In genomic region chr19:46015080-46015960, GRCh38 we compare ENCODE assay signal across 8 cellular contexts. TPM values are rescaled to one million over a fixed set of nuclear protein-coding genes. Genes with fewer than 3 reads are reported as not detected.
A peak's percentile ranks its signal among the peaks of the same experiment; 100 is the strongest.
DNase-seq lines count a peak whose midpoint lies in the region; ATAC-seq and TF ChIP-seq lines count a peak whose summit lies in the region.

No MANE protein-coding gene starts in this region.

- H3K9me3 Mint-ChIP-seq in CD8-positive, alpha-beta T cell, result no peaks in the 10 kb centered on the region

- peak overlapping the region; percentile 93 for H3K4me3 ChIP-seq in CD8-positive, alpha-beta T cell (ENCODE audit: low read depth, low read length)
- peak overlapping the region in 55 of 59 donors; percentile 12 to 81 (median 66) for H3K4me3 ChIP-seq in dorsolateral prefrontal cortex
- peak overlapping the region; percentile 14 for H3K4me3 ChIP-seq in mesodermal cell (ENCODE audit: extremely low read depth, insufficient read depth, low read length, poor library complexity, severe bottlenecking)

- WGBS in mesodermal cell (ENCODE audit: insufficient coverage in 2 of 2), 2 experiments, result 7 to 8% methylated on average over 25 to 43 of the region's 72 CpGs

- no peak overlapping the region for H3K27ac ChIP-seq in CD8-positive, alpha-beta T cell (ENCODE audit: low read depth, low read length)
- H3K27ac ChIP-seq in dorsolateral prefrontal cortex, result peak overlapping the region in 7 of 59 donors; percentile 8 to 71 (median 45)
- H3K27ac ChIP-seq in mesodermal cell (ENCODE audit: low read depth, low read length, severe bottlenecking), result no peak overlapping the region

- POLR2A ChIA-PET in CD8-positive, alpha-beta T cell (lab: Charles Lee), result no interaction called here

- H3K36me3 ChIP-seq in CD8-positive, alpha-beta T cell (ENCODE audit: insufficient read depth, low read length), result no peaks in the 10 kb centered on the region
- H3K36me3 ChIP-seq in mesodermal cell (ENCODE audit: control insufficient read depth, insufficient read depth, low read length), result peaks cover 6% of the 10 kb centered on the region

- DNase-seq in CD8-positive, alpha-beta T cell, result peak; percentile 28 to 73 (median 68)
- DNase-seq in NCI-H128 (lab: John Stamatoyannopoulos, UW; ENCODE audit: unreplicated experiment) (peak; percentile 52), dorsolateral prefrontal cortex (peak in 2 of 10 donors; percentile 34 to 55)
- DNase-seq in activated CD4-positive, alpha-beta T cell treated with anti-CD3 and anti-CD28 coated beads, Interleukin-2, amount 50 U/mL, for 48 hours, result peak; percentile 71 to 74
- DNase-seq in stimulated activated CD8-positive, alpha-beta memory T cell treated with anti-CD3 and anti-CD28 coated beads, Interleukin-4, amount 100 ng/mL, for 48 hours, result peak; percentile 80

- H3K27me3 Mint-ChIP-seq in CD8-positive, alpha-beta T cell (ENCODE audit: low read depth), result peaks cover 13% of the 10 kb centered on the region

- no peaks in the 10 kb centered on the region for H3K27me3 ChIP-seq in CD8-positive, alpha-beta T cell (ENCODE audit: insufficient read depth, low read length)
- H3K27me3 ChIP-seq in dorsolateral prefrontal cortex, result peaks cover 0 to 8% (median 0%) of the 10 kb centered on the region in 45 donors

- H3K36me3 Mint-ChIP-seq in CD8-positive, alpha-beta T cell, result peaks cover 11% of the 10 kb centered on the region

- H3K4me3 Mint-ChIP-seq in CD8-positive, alpha-beta T cell, result peak overlapping the region; percentile 78

- intact Hi-C loops in CD8-positive, alpha-beta T cell (cut with DNase I, micrococcal nuclease), result loop anchor here (1.0 to 2.0 kb wide), 2 partner anchors 15 to 112 kb away; no protein-coding TSS in a partner anchor
- intact Hi-C loops in dorsolateral prefrontal cortex (cut with DNase I), result loop anchor here (5.0 kb wide), 4 partner anchors 43 to 198 kb away; partner anchors contain the start of genes MYPOP (in 2 of the 2), IRF2BP1 (in 1 of the 2), NOVA2 (in 1 of the 2) and RSPH6A (in 1 of the 2)

- ATAC-seq in CD8-positive, alpha-beta T cell, result peak; percentile 74
- no peak for ATAC-seq in GM18520 (IDR thresholded peaks at IDR 0.05; ENCODE audit: unreplicated experiment)
- no peak for ATAC-seq in HG02588 (IDR thresholded peaks at IDR 0.05; ENCODE audit: unreplicated experiment)

- H3K27ac Mint-ChIP-seq in CD8-positive, alpha-beta T cell, result no peak overlapping the region

- peaks cover 12% of the 10 kb centered on the region for H3K4me1 ChIP-seq in CD8-positive, alpha-beta T cell (ENCODE audit: insufficient read depth, low read length)
- H3K4me1 ChIP-seq in mesodermal cell (ENCODE audit: control insufficient read depth, insufficient read depth, low read length, poor library complexity, severe bottlenecking), result no peaks in the 10 kb centered on the region

- no peak for TF ChIP-seq CTCF in CD8-positive, alpha-beta T cell (IDR thresholded peaks at IDR 0.05)
- no peak for TF ChIP-seq CTCF in dorsolateral prefrontal cortex (IDR thresholded peaks at IDR 0.05 in 54 of 56, conservative IDR thresholded peaks at IDR 0.05 in 2 of 56; ENCODE audit: low read depth in 1 of 56, partially characterized antibody in 56 of 56)

- H3K9me3 ChIP-seq in CD8-positive, alpha-beta T cell (ENCODE audit: low read length), result no peaks in the 10 kb centered on the region
- H3K9me3 ChIP-seq in mesodermal cell (ENCODE audit: control insufficient read depth, low read length), result no peaks in the 10 kb centered on the region

- peaks cover 17% of the 10 kb centered on the region for H3K4me1 Mint-ChIP-seq in CD8-positive, alpha-beta T cell (ENCODE audit: low read depth)

- CTCF ChIA-PET in CD8-positive, alpha-beta T cell (lab: Charles Lee), result no interaction called here

RNA-seq across cellular contexts. Expression of gene PGLYRP1, which starts 7.5 kb away (rescaled TPM):
- total RNA-seq in CD8-positive, alpha-beta T cell, result not detected
- 1 to 10 TPM in 5 of 120 experiments, under 1 TPM in 5, not detected in 110; 0.65 to 1.8 (median 1.0) TPM for total RNA-seq in dorsolateral prefrontal cortex
- polyA plus RNA-seq in mesodermal cell (2013, experiment 1 of 2), result not detected
- polyA plus RNA-seq in mesodermal cell (2013, experiment 2 of 2), result not detected

RNA-seq across cellular contexts. Expression of gene CCDC61, which starts 20.1 kb away (rescaled TPM):
- 1 to 10 TPM; 4.9 to 6.2 TPM for total RNA-seq in CD8-positive, alpha-beta T cell
- total RNA-seq in dorsolateral prefrontal cortex, result 10 to 100 TPM; 19.7 to 65.4 (median 34.3) TPM
- polyA plus RNA-seq in mesodermal cell (2013, experiment 1 of 2), result 7.2 TPM
- polyA plus RNA-seq in mesodermal cell (2013, experiment 2 of 2), result 6.5 TPM

RNA-seq across cellular contexts. Expression of gene IGFL4, which starts 25.5 kb away (rescaled TPM):
- not detected for total RNA-seq in CD8-positive, alpha-beta T cell
- total RNA-seq in dorsolateral prefrontal cortex, result 10 to 100 TPM in 94 of 120 experiments, 1 to 10 TPM in 26; 6.0 to 28.7 (median 12.4) TPM
- polyA plus RNA-seq in mesodermal cell (2013, experiment 1 of 2), result not detected
- polyA plus RNA-seq in mesodermal cell (2013, experiment 2 of 2), result not detected

RNA-seq across cellular contexts. Expression of gene NOVA2, which starts 41.7 kb away (rescaled TPM):
- not detected for total RNA-seq in CD8-positive, alpha-beta T cell
- 10 to 100 TPM; 41.1 to 95.4 (median 71.8) TPM for total RNA-seq in dorsolateral prefrontal cortex
- polyA plus RNA-seq in mesodermal cell (2013, experiment 1 of 2), result 8.6 TPM
- 5.6 TPM for polyA plus RNA-seq in mesodermal cell (2013, experiment 2 of 2)

Comparison
In these comparisons a context has a peak if more than half of its experiments do, and no peak if none do; other contexts are left out.
1. H3K4me3 ChIP-seq: peak in every context shown above with its lines; median percentile 93 in CD8-positive, alpha-beta T cell; 66 in dorsolateral prefrontal cortex; 14 in mesodermal cell.
2. RNA of gene IGFL4, which starts 25.5 kb away (total RNA-seq): 6.0 to 28.7 TPM in dorsolateral prefrontal cortex; not detected in CD8-positive, alpha-beta T cell; every median in the first group is over 4 times any median in the second.